Comparison of ENCODE assay signal across 8 cellular contexts in genomic region chr1:16236091-16236494, GRCh38. TPM values are rescaled to one million over a fixed set of nuclear protein-coding genes. Genes with fewer than 3 reads are reported as not detected.
DNase-seq lines count a peak whose midpoint lies in the region; ATAC-seq and TF ChIP-seq lines count a peak whose summit lies in the region.

No MANE protein-coding gene starts in this region.

- H3K27me3 ChIP-seq in KMS-11 (ENCODE audit: insufficient read depth, low read depth): no peaks in the 10 kb centered on the region
- no peaks in the 10 kb centered on the region for H3K27me3 ChIP-seq in brain microvascular endothelial cell (replicated peaks)
- H3K27me3 ChIP-seq in liver (ENCODE audit: control insufficient read depth in 4 of 4, insufficient read depth in 4 of 4, low read length in 3 of 4): no peaks in the 10 kb centered on the region

- no peaks in the 10 kb centered on the region for H3K36me3 ChIP-seq in KMS-11 (ENCODE audit: insufficient read depth)
- no peaks in the 10 kb centered on the region for H3K36me3 ChIP-seq in brain microvascular endothelial cell (replicated peaks)
- H3K36me3 ChIP-seq in liver (ENCODE audit: control insufficient read depth in 4 of 4, insufficient read depth in 3 of 4, low read depth in 1 of 4, low read length in 3 of 4): no peaks in the 10 kb centered on the region

- ATAC-seq in GM21737 (IDR thresholded peaks at IDR 0.05; ENCODE audit: unreplicated experiment): peak; percentile 35
- ATAC-seq in SK-N-SH treated with all-trans-retinoic acid at 6 μM for 48 hours: peak; percentile 79
- peak; percentile 69 for ATAC-seq in stimulated activated effector memory CD8-positive, alpha-beta T cell treated with anti-CD3 and anti-CD28 coated beads, Interleukin-12 subunit alpha, Interleukin-12 subunit beta, amount 100 ng/mL, for 72 hours
- no peak for ATAC-seq in HG03457 (IDR thresholded peaks at IDR 0.05; ENCODE audit: unreplicated experiment)

- no peaks in the 10 kb centered on the region for H4K20me1 ChIP-seq in KMS-11 (ENCODE audit: insufficient read depth)

- H3K4me2 ChIP-seq in KMS-11: peak overlapping the region; percentile 55

- H3K36me3 Mint-ChIP-seq in stimulated activated effector memory CD8-positive, alpha-beta T cell treated with anti-CD3 and anti-CD28 coated beads, Interleukin-12 subunit alpha, Interleukin-12 subunit beta, amount 100 ng/mL, for 72 hours: peaks cover 23% of the 10 kb centered on the region

- H3K4me1 ChIP-seq in KMS-11 (ENCODE audit: low read depth, poor library complexity, severe bottlenecking): peaks cover 21% of the 10 kb centered on the region
- peaks cover 1 to 14% (median 10%) of the 10 kb centered on the region in 4 donors for H3K4me1 ChIP-seq in liver (ENCODE audit: control insufficient read depth in 4 of 4, insufficient read depth in 4 of 4, low read length in 3 of 4)

- peak in 1 of 2 donors; percentile 59 for TF ChIP-seq RAD21 in liver (IDR thresholded peaks at IDR 0.05)

- DNase-seq in GF-D8 (lab: John Stamatoyannopoulos, UW) (peak; percentile 59), brain microvascular endothelial cell (no peak)
- no peak for DNase-seq in stimulated activated effector memory CD8-positive, alpha-beta T cell treated with anti-CD3 and anti-CD28 coated beads, Interleukin-12 subunit alpha, Interleukin-12 subunit beta, amount 100 ng/mL, for 72 hours (ENCODE audit: low spot score in 2 of 2)

- no peak overlapping the region for H3K4me3 ChIP-seq in KMS-11 (IDR thresholded peaks at IDR 0.05; ENCODE audit: insufficient read depth, low read depth, low read length)
- peak overlapping the region; percentile 73 for H3K4me3 ChIP-seq in brain microvascular endothelial cell (ENCODE audit: low read depth, low read length)
- H3K4me3 ChIP-seq in liver (ENCODE audit: low read depth in 1 of 3, low read length in 3 of 3): peak overlapping the region in 2 of 3 donors; percentile 65 to 74

- H3K9ac ChIP-seq in KMS-11 (peak overlapping the region; percentile 44; the same call in 1 of the 2 replicates), liver (ENCODE audit: low read depth in 1 of 2, low read length in 2 of 2) (no peak overlapping the region)

- no peaks in the 10 kb centered on the region for H3K9me3 Mint-ChIP-seq in stimulated activated effector memory CD8-positive, alpha-beta T cell treated with anti-CD3 and anti-CD28 coated beads, Interleukin-12 subunit alpha, Interleukin-12 subunit beta, amount 100 ng/mL, for 72 hours

- in situ Hi-C loops in brain microvascular endothelial cell (cut with HindIII; ENCODE audit: low pct_ligation_motif_present, low sequenced_read_pairs): no loop called here

- peak overlapping the region; percentile 88 for H2AFZ ChIP-seq in KMS-11 (ENCODE audit: low read depth)

- TF ChIP-seq CTCF in KMS-11 (conservative IDR thresholded peaks at IDR 0.05; ENCODE audit: low read depth, low read length) (peak; percentile 54), brain microvascular endothelial cell (IDR thresholded peaks at IDR 0.05; ENCODE audit: low read depth, low read length, missing control alignments) (peak; percentile 37), liver (IDR thresholded peaks at IDR 0.05; ENCODE audit: low read depth, low read length, missing input control) (peak; percentile 39)

- 37% methylated on average over 5 of the region's 5 CpGs for WGBS in liver

- H3K4me1 Mint-ChIP-seq in stimulated activated effector memory CD8-positive, alpha-beta T cell treated with anti-CD3 and anti-CD28 coated beads, Interleukin-12 subunit alpha, Interleukin-12 subunit beta, amount 100 ng/mL, for 72 hours: peaks cover 22% of the 10 kb centered on the region

- peak overlapping the region; percentile 94 for H3K27ac Mint-ChIP-seq in stimulated activated effector memory CD8-positive, alpha-beta T cell treated with anti-CD3 and anti-CD28 coated beads, Interleukin-12 subunit alpha, Interleukin-12 subunit beta, amount 100 ng/mL, for 72 hours

- peak overlapping the region; percentile 34; the same call in 1 of the 2 replicates for H3K27ac ChIP-seq in KMS-11
- no peak overlapping the region for H3K27ac ChIP-seq in brain microvascular endothelial cell
- peak overlapping the region in 1 of 2 donors; percentile 57 for H3K27ac ChIP-seq in liver (ENCODE audit: low read depth in 1 of 2, low read length in 2 of 2)

- peak overlapping the region; percentile 83 for H3K4me3 Mint-ChIP-seq in stimulated activated effector memory CD8-positive, alpha-beta T cell treated with anti-CD3 and anti-CD28 coated beads, Interleukin-12 subunit alpha, Interleukin-12 subunit beta, amount 100 ng/mL, for 72 hours

- H3K79me2 ChIP-seq in KMS-11 (ENCODE audit: insufficient read depth, low read depth): no peaks in the 10 kb centered on the region

- H3K9me3 ChIP-seq in liver (ENCODE audit: control insufficient read depth in 4 of 4, low read length in 3 of 4): no peaks in the 10 kb centered on the region

TF ChIP-seq in SK-N-SH treated with all-trans-retinoic acid at 6 μM for 48 hours, 23 proteins besides CTCF, POLR2A, EP300 and RAD21:
- TF ChIP-seq ZNF565 (CRISPR knock-in tag; conservative IDR thresholded peaks at IDR 0.05; ENCODE audit: low read depth): no peak
- no peak for TF ChIP-seq TOX (CRISPR knock-in tag; IDR thresholded peaks at IDR 0.05; ENCODE audit: borderline replicate concordance)
- no peak for TF ChIP-seq GLIS3 (CRISPR knock-in tag; IDR thresholded peaks at IDR 0.05)

TF ChIP-seq in liver, 16 proteins besides CTCF, POLR2A, EP300 and RAD21:
- TF ChIP-seq NR2F2 (IDR thresholded peaks at IDR 0.05) (no peak), HNF4A (conservative IDR thresholded peaks at IDR 0.05) (no peak), GABPA (IDR thresholded peaks at IDR 0.05 in 1 of 2, conservative IDR thresholded peaks at IDR 0.05 in 1 of 2) (no peak), REST (IDR thresholded peaks at IDR 0.05) (no peak), ATF3 (IDR thresholded peaks at IDR 0.05) (no peak), SP1 (IDR thresholded peaks at IDR 0.05) (no peak), FOXA1 (IDR thresholded peaks at IDR 0.05) (no peak), TAF1 (conservative IDR thresholded peaks at IDR 0.05) (no peak), MAX (IDR thresholded peaks at IDR 0.05) (no peak)

RNA-seq across cellular contexts. Expression of gene CPLANE2, which starts 0.9 kb away (rescaled TPM):
- total RNA-seq in liver: 1 to 10 TPM; 2.5 to 2.7 TPM
- 1 to 10 TPM in 1 of 2 donors, under 1 TPM in 1; 0.96 to 2.4 TPM for polyA plus RNA-seq in liver

RNA-seq across cellular contexts. Expression of gene ARHGEF19, which starts 23.6 kb away (rescaled TPM):
- 1 to 10 TPM in 1 of 2 donors, under 1 TPM in 1; 0.79 to 3.0 TPM for total RNA-seq in liver
- polyA plus RNA-seq in liver: 1 to 10 TPM; 1.9 to 3.2 TPM
